ENCODE assay signal across 1 cellular context in genomic region chr2:20693317-20693716, GRCh38.
TF ChIP-seq lines count a peak whose summit lies in the region.

No MANE protein-coding gene starts in this region.

TF ChIP-seq in WTC11, 78 proteins besides CTCF, POLR2A, EP300 and RAD21 (continued from another document):
- TF ChIP-seq STAT6 (CRISPR knock-in tag; conservative IDR thresholded peaks at IDR 0.05; ENCODE audit: low read depth) (no peak), RELA (CRISPR knock-in tag; IDR thresholded peaks at IDR 0.05; ENCODE audit: borderline replicate concordance) (no peak), SP1 (CRISPR knock-in tag; conservative IDR thresholded peaks at IDR 0.05) (no peak)
TF ChIP-seq in WTC11: peak in this region for 0.
